10 cellular contexts compared by ENCODE assay signal in genomic region chr3:4984511-4984864, GRCh38. TPM values are rescaled to one million over a fixed set of nuclear protein-coding genes. Genes with fewer than 3 reads are reported as not detected.
A peak's percentile ranks its signal among the peaks of the same experiment; 100 is the strongest.
DNase-seq lines count a peak whose midpoint lies in the region; ATAC-seq and TF ChIP-seq lines count a peak whose summit lies in the region.
"Had no signal": no experiment of that assay in that cellular context is flagged by ENCODE, and none has a peak within 500 bp of the region (broad histone marks: within the 10 kb centered on the region; RNA-seq: fewer than 3 reads in every experiment).

No MANE protein-coding gene starts in this region.

- H3K27ac ChIP-seq in SK-N-SH (ENCODE audit: low read depth in 2 of 2, low read length in 1 of 2) (peak overlapping the region; percentile 60 to 95; a peak in 3 of 4 replicates), substantia nigra (ENCODE audit: low read depth, low read length, poor library complexity, severe bottlenecking) (peak overlapping the region; percentile 54)

- H2AFZ ChIP-seq in SK-N-SH (ENCODE audit: low read depth), result no peak overlapping the region

- H3K79me2 ChIP-seq in SK-N-SH (ENCODE audit: insufficient read depth), result peaks cover 57% of the 10 kb centered on the region

- H3K36me3 ChIP-seq in SK-N-SH (replicated peaks in 1 of 2; ENCODE audit: control insufficient read depth in 1 of 2, insufficient read depth in 2 of 2, low read length in 1 of 2), result peaks cover 26% of the 10 kb centered on the region in 2 experiments
- peaks cover 6% of the 10 kb centered on the region for H3K36me3 ChIP-seq in kidney epithelial cell (ENCODE audit: control insufficient read depth, insufficient read depth, low read length)

- WGBS in SK-N-SH (ENCODE audit: low lambda C conversion rate), result 75% methylated on average over 9 of the region's 9 CpGs

- ATAC-seq in SK-N-SH treated with all-trans-retinoic acid at 6 μM for 48 hours, result no peak
- ATAC-seq in activated naive CD8-positive, alpha-beta T cell treated with anti-CD3 and anti-CD28 coated beads, Interleukin-2, amount 50 U/mL, for 24 hours, result no peak

- H3K9ac ChIP-seq in SK-N-SH, result peak overlapping the region; percentile 98

- peaks cover 72% of the 10 kb centered on the region for H3K4me1 Mint-ChIP-seq in activated naive CD8-positive, alpha-beta T cell treated with anti-CD3 and anti-CD28 coated beads, Interleukin-2, amount 50 U/mL, for 24 hours

- H3K4me3 Mint-ChIP-seq in activated naive CD8-positive, alpha-beta T cell treated with anti-CD3 and anti-CD28 coated beads, Interleukin-2, amount 50 U/mL, for 24 hours, result peak overlapping the region; percentile 95

- H3K4me2 ChIP-seq in SK-N-SH, result peak overlapping the region; percentile 76

- H3K4me3 ChIP-seq in SK-N-SH (ENCODE audit: low read depth in 2 of 2, low read length in 1 of 2) (peak overlapping the region; percentile 9 to 62; a peak in 2 of 4 replicates), kidney epithelial cell (ENCODE audit: low read depth, low read length) (peak overlapping the region; percentile 95)

- H3K27me3 ChIP-seq in SK-N-SH (ENCODE audit: insufficient read depth), result no peaks in the 10 kb centered on the region
- H3K27me3 ChIP-seq in kidney epithelial cell (ENCODE audit: control insufficient read depth, insufficient read depth, low read length), result no peaks in the 10 kb centered on the region

- no peaks in the 10 kb centered on the region for H3K9me3 ChIP-seq in SK-N-SH

- no peak for TF ChIP-seq RAD21 in SK-N-SH (IDR thresholded peaks at IDR 0.05; ENCODE audit: low read length)

- no peaks in the 10 kb centered on the region for H3K9me3 Mint-ChIP-seq in activated naive CD8-positive, alpha-beta T cell treated with anti-CD3 and anti-CD28 coated beads, Interleukin-2, amount 50 U/mL, for 24 hours

- peaks cover 16% of the 10 kb centered on the region for H4K20me1 ChIP-seq in SK-N-SH (ENCODE audit: insufficient read depth)

- no peak for DNase-seq in SK-N-SH
- DNase-seq in activated naive CD8-positive, alpha-beta T cell treated with anti-CD3 and anti-CD28 coated beads, Interleukin-2, amount 50 U/mL, for 24 hours, result no peak
- DNase-seq in kidney epithelial cell (ENCODE audit: low read depth), result no peak
- DNase-seq in substantia nigra (lab: John Stamatoyannopoulos, UW), result no peak
- DNase-seq in MV-4-11 (lab: John Stamatoyannopoulos, UW), result no peak
- DNase-seq in NCI-H1105 treated with DMSO at 0.1 percent for 48 hours (lab: John Stamatoyannopoulos, UW), result no peak
- DNase-seq in putamen (ENCODE audit: low spot score), result no peak
- DNase-seq: H7, NCI-H524 treated with DMSO at 0.1 percent for 48 hours had no signal

- H3K36me3 Mint-ChIP-seq in activated naive CD8-positive, alpha-beta T cell treated with anti-CD3 and anti-CD28 coated beads, Interleukin-2, amount 50 U/mL, for 24 hours (ENCODE audit: low read depth), result peaks cover 63% of the 10 kb centered on the region

- peaks cover 54% of the 10 kb centered on the region for H3F3A ChIP-seq in SK-N-SH (replicated peaks; ENCODE audit: insufficient read depth)

- no peak for TF ChIP-seq EP300 in SK-N-SH (IDR thresholded peaks at IDR 0.05; ENCODE audit: borderline replicate concordance in 1 of 2, low read depth in 1 of 2, low read length in 1 of 2)

- no peaks in the 10 kb centered on the region for H3K27me3 Mint-ChIP-seq in activated naive CD8-positive, alpha-beta T cell treated with anti-CD3 and anti-CD28 coated beads, Interleukin-2, amount 50 U/mL, for 24 hours

- POLR2A ChIA-PET in SK-N-SH (lab: Yijun Ruan, JAX), result no interaction called here

- H3K9me2 ChIP-seq in SK-N-SH, result no peaks in the 10 kb centered on the region

- TF ChIP-seq CTCF in SK-N-SH (IDR thresholded peaks at IDR 0.05), result no peak
- TF ChIP-seq CTCF in kidney epithelial cell (IDR thresholded peaks at IDR 0.05; ENCODE audit: insufficient read depth, low read length, poor library complexity, severe bottlenecking), result no peak

- CTCF ChIA-PET in SK-N-SH (lab: Yijun Ruan, JAX), result interaction anchor here (0.7 to 16.3 kb wide), 7 partner anchors 8 to 649 kb away, joined by 3 to 277 read pairs (median 5); no protein-coding TSS in a partner anchor

- peaks cover 40 to 49% of the 10 kb centered on the region in 2 experiments for H3K4me1 ChIP-seq in SK-N-SH (ENCODE audit: control insufficient read depth in 1 of 2, insufficient read depth in 2 of 2, low read depth in 1 of 2, low read length in 1 of 2)

- peak overlapping the region; percentile 87 for H3K27ac Mint-ChIP-seq in activated naive CD8-positive, alpha-beta T cell treated with anti-CD3 and anti-CD28 coated beads, Interleukin-2, amount 50 U/mL, for 24 hours

TF ChIP-seq in SK-N-SH, 30 proteins besides CTCF, POLR2A, EP300 and RAD21:
- TF ChIP-seq RXRA (IDR thresholded peaks at IDR 0.05; ENCODE audit: borderline replicate concordance, low read depth) (no peak), ELF1 (IDR thresholded peaks at IDR 0.05) (no peak), FOXJ3 (CRISPR knock-in tag; IDR thresholded peaks at IDR 0.05) (no peak), TCF12 (IDR thresholded peaks at IDR 0.05) (no peak), USF2 (IDR thresholded peaks at IDR 0.05; ENCODE audit: borderline replicate concordance, low read depth, low read length) (no peak), GABPA (IDR thresholded peaks at IDR 0.05; ENCODE audit: low read depth) (no peak)

TF ChIP-seq in SK-N-SH treated with all-trans-retinoic acid at 6 μM for 48 hours, 23 proteins besides CTCF, POLR2A, EP300 and RAD21:
- TF ChIP-seq CSDC2 (CRISPR knock-in tag; IDR thresholded peaks at IDR 0.05) (no peak), OSR1 (CRISPR knock-in tag; IDR thresholded peaks at IDR 0.05) (no peak), BACH2 (CRISPR knock-in tag; IDR thresholded peaks at IDR 0.05; ENCODE audit: borderline replicate concordance) (no peak)
TF ChIP-seq in SK-N-SH treated with all-trans-retinoic acid at 6 μM for 48 hours: peak in this region for 0.

RNA-seq across cellular contexts. Expression of gene BHLHE40, which starts 5.3 kb away (rescaled TPM):
- 47.2 and 62.2 TPM in 2 replicates for polyA plus RNA-seq in SK-N-SH (2012; rRNA removed)
- 23.2 and 33.0 TPM in 2 replicates for polyA plus RNA-seq in SK-N-SH (2012; cell fraction: cytosol; rRNA removed)
- polyA plus RNA-seq in SK-N-SH (2012; cell fraction: nucleus; rRNA removed), result 211 and 257 TPM in 2 replicates
- 174 and 215 TPM in 2 replicates for total RNA-seq in kidney epithelial cell
